Comparison of ENCODE assay signal across 1 cellular context in genomic region chr19:15222738-15223648, GRCh38.
TF ChIP-seq lines count a peak whose summit lies in the region.

No MANE protein-coding gene starts in this region.

TF ChIP-seq in K562, 482 proteins besides CTCF, POLR2A, EP300 and RAD21 (continued from another document):
- TF ChIP-seq GMEB1 (CRISPR knock-in tag; IDR thresholded peaks at IDR 0.05), result no peak
- TF ChIP-seq FOXP4 (CRISPR knock-in tag; IDR thresholded peaks at IDR 0.05; ENCODE audit: borderline replicate concordance), result no peak
- TF ChIP-seq POLR2G (IDR thresholded peaks at IDR 0.05; ENCODE audit: low read depth, low read length), result no peak; the same call in 1 of the 2 replicates
- no peak for TF ChIP-seq IFI16 (CRISPR knock-in tag; IDR thresholded peaks at IDR 0.05)
- TF ChIP-seq HDGF (IDR thresholded peaks at IDR 0.05), result no peak
- TF ChIP-seq ZNF449 (CRISPR knock-in tag; IDR thresholded peaks at IDR 0.05), result no peak
- TF ChIP-seq ELK3 (CRISPR knock-in tag; IDR thresholded peaks at IDR 0.05), result no peak
- TF ChIP-seq MCM2 (IDR thresholded peaks at IDR 0.05; ENCODE audit: low read depth), result no peak
- no peak for TF ChIP-seq ZNF668 (CRISPR knock-in tag; IDR thresholded peaks at IDR 0.05)
- TF ChIP-seq E2F6 (IDR thresholded peaks at IDR 0.05; ENCODE audit: borderline replicate concordance in 1 of 2, extremely low read depth in 1 of 2, insufficient read depth in 1 of 2, insufficient read length in 1 of 2, low read depth in 1 of 2, low read length in 1 of 2, poor library complexity in 1 of 2, severe bottlenecking in 1 of 2), result peak in 1 of 2 experiments; percentile 83
- no peak for TF ChIP-seq CBX5 (IDR thresholded peaks at IDR 0.05; ENCODE audit: borderline replicate concordance, low read depth)
- 0 out of 2 replicates have a peak, but pooled peaks have one; percentile 18 for TF ChIP-seq GABPA (tag; conservative IDR thresholded peaks at IDR 0.05; ENCODE audit: low read depth)
- TF ChIP-seq PHTF2 (CRISPR knock-in tag; IDR thresholded peaks at IDR 0.05), result no peak
- TF ChIP-seq ZNF780A (CRISPR knock-in tag; IDR thresholded peaks at IDR 0.05), result no peak
- TF ChIP-seq RFX7 (CRISPR knock-in tag; IDR thresholded peaks at IDR 0.05), result no peak
- TF ChIP-seq KLF1 (tag; IDR thresholded peaks at IDR 0.05), result no peak
- TF ChIP-seq ZNF551 (CRISPR knock-in tag; IDR thresholded peaks at IDR 0.05), result no peak
- peak; percentile 85 for TF ChIP-seq EGR1 (conservative IDR thresholded peaks at IDR 0.05)
- TF ChIP-seq ZBTB11 (CRISPR knock-in tag; IDR thresholded peaks at IDR 0.05), result no peak
- TF ChIP-seq HLTF (IDR thresholded peaks at IDR 0.05), result no peak
- peak; percentile 52; the same call in 1 of the 2 replicates for TF ChIP-seq ZBTB40 (IDR thresholded peaks at IDR 0.05)
- TF ChIP-seq ZBTB40 (CRISPR knock-in tag; IDR thresholded peaks at IDR 0.05), result no peak
- no peak for TF ChIP-seq TCF7L2 (IDR thresholded peaks at IDR 0.05; ENCODE audit: low read depth, low read length)
- no peak for TF ChIP-seq ZNF133 (CRISPR knock-in tag; IDR thresholded peaks at IDR 0.05)
- no peak for TF ChIP-seq ZBTB26 (CRISPR knock-in tag; IDR thresholded peaks at IDR 0.05)
- TF ChIP-seq GATA2 (CRISPR knock-in tag; IDR thresholded peaks at IDR 0.05), result no peak
- no peak for TF ChIP-seq NR3C1 (CRISPR knock-in tag; IDR thresholded peaks at IDR 0.05)
- no peak for TF ChIP-seq NCOA1 (IDR thresholded peaks at IDR 0.05; ENCODE audit: low read depth)
- TF ChIP-seq EHMT2 (IDR thresholded peaks at IDR 0.05), result no peak
- no peak for TF ChIP-seq SIN3B (IDR thresholded peaks at IDR 0.05; ENCODE audit: low read depth)
- no peak for TF ChIP-seq CEBPB (tag; IDR thresholded peaks at IDR 0.05)
- peak; percentile 60 for TF ChIP-seq NFYB (IDR thresholded peaks at IDR 0.05; ENCODE audit: extremely low read depth, insufficient read length)
